21 cellular contexts compared by ENCODE assay signal in the genomic region with DNA sequence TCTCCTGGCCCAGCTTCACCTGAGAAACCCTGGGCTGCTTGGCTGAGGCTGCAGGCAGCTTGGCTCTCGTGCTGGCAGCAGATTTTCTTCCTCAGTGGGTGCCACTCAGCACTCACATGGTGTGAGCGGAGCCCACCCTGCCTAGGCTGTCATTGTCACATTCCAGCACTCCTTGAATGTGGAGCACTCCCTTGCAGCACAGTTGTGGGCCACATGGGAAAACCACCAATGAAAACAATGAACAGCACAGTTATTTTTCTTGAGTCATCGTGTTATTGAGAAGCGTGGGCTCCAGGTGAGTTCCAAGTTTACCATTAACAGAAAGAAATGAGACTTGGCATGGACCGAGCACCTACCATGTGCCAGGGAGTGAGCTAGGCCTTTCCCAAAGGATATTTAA. TPM values are rescaled to one million over a fixed set of nuclear protein-coding genes. Genes with fewer than 3 reads are reported as not detected.
"Had no signal": no experiment of that assay in that cellular context is flagged by ENCODE, and none has a peak within 500 bp of the region (broad histone marks: within the 10 kb centered on the region; RNA-seq: fewer than 3 reads in every experiment).

No MANE protein-coding gene starts in this region.

- H3K27ac ChIP-seq: brain microvascular endothelial cell, esophagus muscularis mucosa, lower lobe of right lung, thyroid gland had no signal

- ATAC-seq: activated CD8-positive, alpha-beta T cell treated with anti-CD3 and anti-CD28 coated beads, Interleukin-2, amount 10 ng/mL, durations not matched to agents 7 days and 5 days; lower lobe of right lung had no signal

- H3K36me3 ChIP-seq: brain microvascular endothelial cell, esophagus muscularis mucosa, lower lobe of right lung, thyroid gland had no signal

- H3K4me1 Mint-ChIP-seq: central memory CD8-positive, alpha-beta T cell had no signal

- H3K9me3 ChIP-seq: esophagus muscularis mucosa, lower lobe of right lung, thyroid gland had no signal

- H3K9me3 Mint-ChIP-seq: activated CD4-positive, alpha-beta T cell treated with anti-CD3 and anti-CD28 coated beads, Interleukin-2, amount 10 ng/mL, durations not matched to agents 7 days and 5 days; activated naive CD8-positive, alpha-beta T cell treated with anti-CD3 and anti-CD28 coated beads, Interleukin-2, amount 10 ng/mL, durations not matched to agents 7 days and 5 days; activated T-cell treated with anti-CD3 and anti-CD28 coated beads, Interleukin-2, amount 50 U/mL, for 24 hours; activated T-helper 2 cell treated with anti-CD3 and anti-CD28 coated beads, Interferon-gamma antibody, Interleukin-2, Interleukin-4, amounts not matched to agents 10 μg/mL and 5 μg/mL and 100 μg/mL, durations not matched to agents 14 hours and 24 hours and 36 hours; central memory CD8-positive, alpha-beta T cell; nephron had no signal

- DNase-seq: activated CD4-positive, alpha-beta T cell treated with anti-CD3 and anti-CD28 coated beads, Interleukin-2, amount 10 ng/mL, durations not matched to agents 7 days and 5 days; activated CD8-positive, alpha-beta T cell treated with anti-CD3 and anti-CD28 coated beads, Interleukin-2, amount 10 ng/mL, durations not matched to agents 7 days and 5 days; activated naive CD4-positive, alpha-beta T cell treated with Interleukin-2 at 50 U/mL for 16 hours; activated naive CD8-positive, alpha-beta T cell treated with anti-CD3 and anti-CD28 coated beads, Interleukin-2, amount 10 ng/mL, durations not matched to agents 7 days and 5 days; activated T-cell treated with anti-CD3 and anti-CD28 coated beads, Interleukin-2, amount 50 U/mL, for 24 hours; amygdala; brain microvascular endothelial cell; effector CD4-positive, alpha-beta T cell; lower lobe of right lung; stimulated activated CD4-positive, alpha-beta T cell treated with anti-CD3 and anti-CD28 coated beads, Interleukin-12 subunit alpha, Interleukin-12 subunit beta, amount 100 ng/mL, for 4 hours; stimulated activated CD4-positive, alpha-beta T cell treated with anti-CD3 and anti-CD28 coated beads, Interleukin-1b, Interleukin-23, amount 100 ng/mL, for 48 hours; stimulated activated CD8-positive, alpha-beta memory T cell treated with anti-CD3 and anti-CD28 coated beads, Interleukin-4, amount 100 ng/mL, for 48 hours; stimulated activated naive CD4-positive, alpha-beta T cell treated with Interleukin-2 at 50 U/mL for 16 hours; T1000; thyroid gland had no signal

- H3K4me3 ChIP-seq: esophagus muscularis mucosa, lower lobe of right lung, thyroid gland had no signal

- H3K4me3 Mint-ChIP-seq: activated CD4-positive, alpha-beta T cell treated with anti-CD3 and anti-CD28 coated beads, Interleukin-2, amount 10 ng/mL, durations not matched to agents 7 days and 5 days; activated CD8-positive, alpha-beta T cell treated with anti-CD3 and anti-CD28 coated beads, Interleukin-2, amount 10 ng/mL, durations not matched to agents 7 days and 5 days; activated naive CD8-positive, alpha-beta T cell treated with anti-CD3 and anti-CD28 coated beads, Interleukin-2, amount 10 ng/mL, durations not matched to agents 7 days and 5 days; activated T-cell treated with anti-CD3 and anti-CD28 coated beads, Interleukin-2, amount 50 U/mL, for 24 hours; central memory CD8-positive, alpha-beta T cell; nephron had no signal

- H3K27ac Mint-ChIP-seq: activated CD4-positive, alpha-beta T cell treated with anti-CD3 and anti-CD28 coated beads, Interleukin-2, amount 10 ng/mL, durations not matched to agents 7 days and 5 days; activated CD8-positive, alpha-beta T cell treated with anti-CD3 and anti-CD28 coated beads, Interleukin-2, amount 10 ng/mL, durations not matched to agents 7 days and 5 days; activated naive CD8-positive, alpha-beta T cell treated with anti-CD3 and anti-CD28 coated beads, Interleukin-2, amount 10 ng/mL, durations not matched to agents 7 days and 5 days; activated T-cell treated with anti-CD3 and anti-CD28 coated beads, Interleukin-2, amount 50 U/mL, for 24 hours; activated T-helper 2 cell treated with anti-CD3 and anti-CD28 coated beads, Interferon-gamma antibody, Interleukin-2, Interleukin-4, amounts not matched to agents 10 μg/mL and 5 μg/mL and 100 μg/mL, durations not matched to agents 14 hours and 24 hours and 36 hours; nephron had no signal

- H3K27me3 Mint-ChIP-seq: activated T-cell treated with anti-CD3 and anti-CD28 coated beads, Interleukin-2, amount 50 U/mL, for 24 hours had no signal

- H3K36me3 Mint-ChIP-seq: activated naive CD8-positive, alpha-beta T cell treated with anti-CD3 and anti-CD28 coated beads, Interleukin-2, amount 10 ng/mL, durations not matched to agents 7 days and 5 days had no signal

- H3K27me3 ChIP-seq: brain microvascular endothelial cell, esophagus muscularis mucosa, thyroid gland had no signal

RNA-seq across cellular contexts. Expression of gene TRIM67, which starts 27.2 kb away (rescaled TPM):
- total RNA-seq: activated CD4-positive, alpha-beta T cell treated with anti-CD3 and anti-CD28 coated beads, Interleukin-2, amount 10 ng/mL, durations not matched to agents 7 days and 5 days; activated CD8-positive, alpha-beta T cell treated with anti-CD3 and anti-CD28 coated beads, Interleukin-2, amount 10 ng/mL, durations not matched to agents 7 days and 5 days; activated naive CD8-positive, alpha-beta T cell treated with anti-CD3 and anti-CD28 coated beads, Interleukin-2, amount 10 ng/mL, durations not matched to agents 7 days and 5 days; activated T-helper 2 cell treated with anti-CD3 and anti-CD28 coated beads, Interferon-gamma antibody, Interleukin-2, Interleukin-4, amounts not matched to agents 10 μg/mL and 5 μg/mL and 100 μg/mL, durations not matched to agents 14 hours and 24 hours and 36 hours; lower lobe of right lung; T-helper 1 cell treated with Interleukin-12 subunit alpha and Interleukin-12 subunit beta and Interleukin-4 antibody, amounts not matched to agents 30 ng/mL and 1 ng/mL, for 36 hours; thyroid gland; ureter had no signal
